In the genomic region with DNA sequence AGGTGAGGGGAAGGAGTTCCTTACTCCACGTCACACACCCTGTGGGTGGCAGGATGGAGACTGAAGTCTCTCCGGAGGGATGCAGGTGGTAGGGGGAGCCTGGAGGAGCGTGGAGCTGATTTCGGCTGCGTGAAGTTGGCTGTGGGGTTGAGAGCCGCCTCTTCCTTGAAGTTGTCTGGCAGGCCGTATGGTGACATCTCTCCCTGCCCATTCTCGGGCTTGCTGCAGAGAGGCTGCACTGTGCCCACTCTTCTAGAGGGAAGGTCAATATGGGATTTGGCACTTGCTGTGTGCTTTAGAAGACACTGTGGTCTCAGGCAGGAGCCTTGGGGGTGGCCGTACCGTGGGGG, we compare ENCODE assay signal across 18 cellular contexts. TPM values are rescaled to one million over a fixed set of nuclear protein-coding genes. Genes with fewer than 3 reads are reported as not detected.
DNase-seq lines count a peak whose midpoint lies in the region; ATAC-seq, FAIRE-seq and TF ChIP-seq lines count a peak whose summit lies in the region.
"Had no signal": no experiment of that assay in that cellular context is flagged by ENCODE, and none has a peak within 500 bp of the region (broad histone marks: within the 10 kb centered on the region; RNA-seq: fewer than 3 reads in every experiment).

No MANE protein-coding gene starts in this region.

- no peak overlapping the region for H3K9ac ChIP-seq in H1 (replicated peaks in 1 of 4; ENCODE audit: extremely low read depth in 1 of 4, low read depth in 3 of 4, low read length in 3 of 4)

- no peak for FAIRE-seq in H1 (lab: Jason Lieb, UNC)
- FAIRE-seq: G401.6 had no signal

- H3K9me3 ChIP-seq in H1 (ENCODE audit: insufficient read depth in 2 of 2, low read depth in 1 of 2, low read length in 1 of 2) = no peaks in the 10 kb centered on the region
- H3K9me3 ChIP-seq in vagina = no peaks in the 10 kb centered on the region

- peaks cover 59% of the 10 kb centered on the region for H3K27me3 Mint-ChIP-seq in activated naive CD4-positive, alpha-beta T cell treated with anti-CD3 and anti-CD28 coated beads, Interleukin-2, amount 10 ng/mL, durations not matched to agents 7 days and 5 days
- H3K27me3 Mint-ChIP-seq in neural crest cell (ENCODE audit: low read depth) (no peaks in the 10 kb centered on the region), natural killer cell (ENCODE audit: low read depth in 2 of 2) (peaks cover 6 to 12% of the 10 kb centered on the region in 2 donors)

- no peaks in the 10 kb centered on the region for H3K79me1 ChIP-seq in H1 (ENCODE audit: low read depth, low read length)

- no peak for TF ChIP-seq RAD21 in H1 (IDR thresholded peaks at IDR 0.05 in 1 of 2, conservative IDR thresholded peaks at IDR 0.05 in 1 of 2; ENCODE audit: low read depth in 2 of 2, low read length in 2 of 2)

- H2BK20ac ChIP-seq in H1 (ENCODE audit: low read length) = no peak overlapping the region

- no peak overlapping the region for H3K4ac ChIP-seq in H1 (replicated peaks; ENCODE audit: insufficient read length, low read depth, low read length)

- H3K18ac ChIP-seq in H1 (ENCODE audit: extremely low read depth, low read length) = no peak overlapping the region; the same call in 1 of the 2 replicates

- H2BK15ac ChIP-seq in H1 (ENCODE audit: low read length) = peak overlapping the region; percentile 18; the same call in 1 of the 2 replicates

- CTCF ChIA-PET in activated naive CD4-positive, alpha-beta T cell treated with anti-CD3 and anti-CD28 coated beads, Interleukin-2, amount 10 ng/mL, durations not matched to agents 7 days and 5 days (lab: Charles Lee) = no interaction called here
- CTCF ChIA-PET in H1 (lab: Charles Lee; ENCODE audit: partially characterized antibody) = interaction anchor here (0.7 to 51.2 kb wide), 4 partner anchors 12 to 196 kb away, joined by 3 to 856 read pairs (median 6); no protein-coding TSS in a partner anchor

- no peak overlapping the region for H2BK12ac ChIP-seq in H1 (ENCODE audit: low read depth, low read length)

- no peak overlapping the region for H3K4me2 ChIP-seq in H1 (ENCODE audit: insufficient read depth in 1 of 2, low read depth in 2 of 2, low read length in 2 of 2)

- H3K27me3 ChIP-seq in H1 (replicated peaks in 1 of 4; ENCODE audit: control insufficient read depth in 3 of 4, extremely low read depth in 1 of 4, insufficient read depth in 3 of 4, low read length in 3 of 4) = no peaks in the 10 kb centered on the region
- no peaks in the 10 kb centered on the region for H3K27me3 ChIP-seq in vagina

- H2AK5ac ChIP-seq in H1 (ENCODE audit: low read depth, low read length) = 0 out of 2 replicates have a peak overlapping the region, but pooled peaks have one; percentile 16

- H3K23ac ChIP-seq in H1 (ENCODE audit: insufficient read length) = no peak overlapping the region

- H2BK5ac ChIP-seq in H1 (ENCODE audit: low read depth, low read length) = 0 out of 2 replicates have a peak overlapping the region, but pooled peaks have one; percentile 56

- peak overlapping the region; percentile 71 for H3K27ac Mint-ChIP-seq in activated naive CD4-positive, alpha-beta T cell treated with anti-CD3 and anti-CD28 coated beads, Interleukin-2, amount 10 ng/mL, durations not matched to agents 7 days and 5 days
- H3K27ac Mint-ChIP-seq in neural crest cell (ENCODE audit: unreplicated experiment) (peak overlapping the region; percentile 24), natural killer cell (no peak overlapping the region)
- H3K27ac Mint-ChIP-seq: CD14-positive monocyte had no signal

- no peak for TF ChIP-seq POLR2A in H1 (IDR thresholded peaks at IDR 0.05; ENCODE audit: control extremely low read depth in 1 of 2, low read depth in 2 of 2, low read length in 2 of 2)
- no peak for TF ChIP-seq POLR2A in vagina (IDR thresholded peaks at IDR 0.05)

- H4K8ac ChIP-seq in H1 (ENCODE audit: extremely low read depth, insufficient read depth, low read length) = no peak overlapping the region

- DNase-seq in activated naive CD4-positive, alpha-beta T cell treated with anti-CD3 and anti-CD28 coated beads, Interleukin-2, amount 10 ng/mL, durations not matched to agents 7 days and 5 days = no peak
- DNase-seq in activated naive CD4-positive, alpha-beta T cell (lab: John Stamatoyannopoulos, UW) = no peak
- DNase-seq in H1 (ENCODE audit: low read depth in 1 of 2, low spot score in 2 of 2) (no peak), neural crest cell (ENCODE audit: low read depth, low spot score) (no peak), vagina (ENCODE audit: extremely low spot score in 2 of 2) (no peak), natural killer cell (no peak)
- DNase-seq: DND-41, HCEC 1CT, MM.1S, NCI-H1092, NCI-H146, NCI-H2029 treated with DMSO at 0.1 percent for 48 hours had no signal

- POLR2A ChIA-PET in H1 (lab: Charles Lee; ENCODE audit: partially characterized antibody) = interaction anchor here (1.0 to 1.4 kb wide), 2 partner anchors 10 to 11 kb away, joined by 3 read pairs; no protein-coding TSS in a partner anchor

- no peaks in the 10 kb centered on the region for H3K36me3 ChIP-seq in H1 (ENCODE audit: control insufficient read depth in 2 of 4, insufficient read depth in 4 of 4, low read length in 3 of 4)
- no peaks in the 10 kb centered on the region for H3K36me3 ChIP-seq in vagina

- H3K36me3 Mint-ChIP-seq in activated naive CD4-positive, alpha-beta T cell treated with anti-CD3 and anti-CD28 coated beads, Interleukin-2, amount 10 ng/mL, durations not matched to agents 7 days and 5 days = no peaks in the 10 kb centered on the region
- H3K36me3 Mint-ChIP-seq in neural crest cell (ENCODE audit: low read depth) (no peaks in the 10 kb centered on the region), natural killer cell (no peaks in the 10 kb centered on the region)
- H3K36me3 Mint-ChIP-seq: CD14-positive monocyte had no signal

- TF ChIP-seq CTCF in H1 (IDR thresholded peaks at IDR 0.05; ENCODE audit: control extremely low read depth in 1 of 3, insufficient read depth in 1 of 3, low read depth in 1 of 3, low read length in 3 of 3) = no peak
- no peak for TF ChIP-seq CTCF in neural crest cell (conservative IDR thresholded peaks at IDR 0.05)
- TF ChIP-seq CTCF in vagina (IDR thresholded peaks at IDR 0.05) = no peak
- no peak for TF ChIP-seq CTCF in natural killer cell (IDR thresholded peaks at IDR 0.05)

- H3K4me3 ChIP-seq in H1 (ENCODE audit: extremely low read depth in 1 of 4, insufficient read depth in 2 of 4, low read depth in 3 of 4, low read length in 4 of 4) = no peak overlapping the region
- H3K4me3 ChIP-seq in vagina = no peak overlapping the region

- no peak overlapping the region for H2BK120ac ChIP-seq in H1 (replicated peaks; ENCODE audit: low read depth, low read length)

- no peaks in the 10 kb centered on the region for H3K79me2 ChIP-seq in H1 (ENCODE audit: control insufficient read depth in 1 of 2, insufficient read depth in 2 of 2, low read length in 2 of 2)

- intact Hi-C loops in vagina (cut with DNase I) = no loop called here
- intact Hi-C loops in natural killer cell (cut with micrococcal nuclease) = no loop called here

- H3K4me1 ChIP-seq in H1 (replicated peaks in 1 of 4; ENCODE audit: control insufficient read depth in 3 of 4, insufficient read depth in 4 of 4, low read length in 3 of 4) (peaks cover 0 to 5% (median 1%) of the 10 kb centered on the region in 4 experiments; a peak in 2 of 7 replicates), vagina (peaks cover 83% of the 10 kb centered on the region)

- no peak overlapping the region for H4K5ac ChIP-seq in H1 (ENCODE audit: insufficient read length, low read depth, low read length)

- no peak overlapping the region for H3K27ac ChIP-seq in H1 (ENCODE audit: low read depth, low read length)
- H3K27ac ChIP-seq in vagina = peak overlapping the region; percentile 85
- H3K27ac ChIP-seq: 22Rv1 had no signal

- no peaks in the 10 kb centered on the region for H3K23me2 ChIP-seq in H1 (ENCODE audit: low read depth, low read length)

- no peak for TF ChIP-seq EP300 in H1 (IDR thresholded peaks at IDR 0.05; ENCODE audit: borderline replicate concordance in 1 of 2, low read depth in 2 of 2, low read length in 2 of 2)

- H3K4me1 Mint-ChIP-seq in activated naive CD4-positive, alpha-beta T cell treated with anti-CD3 and anti-CD28 coated beads, Interleukin-2, amount 10 ng/mL, durations not matched to agents 7 days and 5 days = peaks cover 7% of the 10 kb centered on the region
- peaks cover 19% of the 10 kb centered on the region for H3K4me1 Mint-ChIP-seq in neural crest cell
- H3K4me1 Mint-ChIP-seq in natural killer cell = peaks cover 5 to 7% of the 10 kb centered on the region in 2 donors

- H4K91ac ChIP-seq in H1 (replicated peaks; ENCODE audit: insufficient read length, low read length) = no peak overlapping the region

- no peak overlapping the region for H3K4me3 Mint-ChIP-seq in activated naive CD4-positive, alpha-beta T cell treated with anti-CD3 and anti-CD28 coated beads, Interleukin-2, amount 10 ng/mL, durations not matched to agents 7 days and 5 days
- H3K4me3 Mint-ChIP-seq in neural crest cell (no peak overlapping the region), natural killer cell (no peak overlapping the region)
- H3K4me3 Mint-ChIP-seq: CD14-positive monocyte had no signal

- no peak for ATAC-seq in natural killer cell
- ATAC-seq in SK-N-SH treated with all-trans-retinoic acid at 6 μM for 48 hours = no peak
- no peak for ATAC-seq in HG03175 (IDR thresholded peaks at IDR 0.05; ENCODE audit: unreplicated experiment)
- ATAC-seq: Panc1 had no signal

- no peaks in the 10 kb centered on the region for H4K20me1 ChIP-seq in H1 (replicated peaks in 1 of 2; ENCODE audit: control insufficient read depth in 1 of 2, insufficient read depth in 2 of 2, low read length in 2 of 2)

- 81% methylated on average over 7 of the region's 10 CpGs; no CpG with 5 or more reads in 1 of the 2 experiments for WGBS in H1 (ENCODE audit: extremely low coverage in 1 of 2, insufficient coverage in 1 of 2, insufficient read length in 1 of 2, insufficient replicate concordance in 2 of 2, low coverage in 1 of 2, low lambda C conversion rate in 2 of 2, missing lambda C conversion rate in 1 of 2), 2 experiments

- H2AFZ ChIP-seq in H1 (ENCODE audit: low read length) = no peak overlapping the region

- H3K14ac ChIP-seq in H1 (ENCODE audit: insufficient read length) = no peak overlapping the region

- H3K56ac ChIP-seq in H1 (replicated peaks; ENCODE audit: insufficient read length, low read depth, low read length) = no peak overlapping the region

- H3K9me3 Mint-ChIP-seq in activated naive CD4-positive, alpha-beta T cell treated with anti-CD3 and anti-CD28 coated beads, Interleukin-2, amount 10 ng/mL, durations not matched to agents 7 days and 5 days = no peaks in the 10 kb centered on the region
- H3K9me3 Mint-ChIP-seq in neural crest cell (peaks cover 2% of the 10 kb centered on the region), natural killer cell (no peaks in the 10 kb centered on the region)
- H3K9me3 Mint-ChIP-seq: CD14-positive monocyte had no signal

RNA-seq across cellular contexts. Expression of a gene that starts 13.4 kb away (rescaled TPM):
- total RNA-seq in H1 (2021; fragmentation: NEBNext Ultra II Directional; extraction: Animal tissue kit (Norgen Biotek cat#: 25700)) = 15.5 and 17.4 TPM in 2 replicates
- 24.2 and 26.5 TPM in 2 replicates for polyA plus RNA-seq in H1 (2011; rRNA removed)
- polyA plus RNA-seq in H1 (2011; cell fraction: cytosol; rRNA removed) = 18.1 TPM
- polyA plus RNA-seq in H1 (2011; cell fraction: nucleus; rRNA removed) = 23.2 TPM
- 7.5 to 15.3 TPM (median 12.9 TPM) in 4 replicates for polyA plus RNA-seq in H1 (2012, experiment 1 of 2)
- 12.0 TPM for polyA plus RNA-seq in H1 (2012, experiment 2 of 2)
- 42.7 TPM for polyA plus RNA-seq in H1 (2013, experiment 1 of 2)
- 31.4 TPM for polyA plus RNA-seq in H1 (2013, experiment 2 of 2)
- 9.5 and 12.2 TPM in 2 replicates for polyA minus RNA-seq in H1 (2011; rRNA and poly(A)+ RNA removed)
- 17.5 TPM for polyA minus RNA-seq in H1 (2011; cell fraction: cytosol; rRNA and poly(A)+ RNA removed)
- 6.6 TPM for polyA minus RNA-seq in H1 (2011; cell fraction: nucleus; rRNA and poly(A)+ RNA removed)
- total RNA-seq in neural crest cell (4.9 and 6.3 TPM in 2 replicates), vagina (94.3 TPM), natural killer cell (1 to 10 TPM in 2 of 3 donors, under 1 TPM in 1; 0.61 to 2.7 (median 1.6) TPM)
- polyA plus RNA-seq: CD14-positive monocyte had no signal

RNA-seq across cellular contexts. Expression of a gene that starts 55.4 kb away (rescaled TPM):
- total RNA-seq in H1 (2021; fragmentation: NEBNext Ultra II Directional; extraction: Animal tissue kit (Norgen Biotek cat#: 25700)) = 7.4 and 7.5 TPM in 2 replicates
- polyA plus RNA-seq in H1 (2011; rRNA removed) = 6.8 and 7.7 TPM in 2 replicates
- polyA plus RNA-seq in H1 (2011; cell fraction: cytosol; rRNA removed) = 7.9 TPM
- 8.3 TPM for polyA plus RNA-seq in H1 (2011; cell fraction: nucleus; rRNA removed)
- polyA plus RNA-seq in H1 (2012, experiment 1 of 2) = 6.0 to 17.0 TPM (median 10.6 TPM) in 4 replicates
- polyA plus RNA-seq in H1 (2012, experiment 2 of 2) = 20.4 TPM
- polyA plus RNA-seq in H1 (2013, experiment 1 of 2) = 5.8 TPM
- polyA plus RNA-seq in H1 (2013, experiment 2 of 2) = 6.0 TPM
- polyA minus RNA-seq in H1 (2011; rRNA and poly(A)+ RNA removed) = 5.5 and 9.7 TPM in 2 replicates
- 5.5 TPM for polyA minus RNA-seq in H1 (2011; cell fraction: cytosol; rRNA and poly(A)+ RNA removed)
- 6.2 TPM for polyA minus RNA-seq in H1 (2011; cell fraction: nucleus; rRNA and poly(A)+ RNA removed)
- total RNA-seq in neural crest cell = 12.6 and 14.0 TPM in 2 replicates
- total RNA-seq in vagina = 12.0 TPM
- total RNA-seq in natural killer cell = 1 to 10 TPM; 3.4 to 5.3 (median 3.9) TPM

Comparison
In these comparisons a context has a peak if more than half of its experiments do, and no peak if none do; other contexts are left out.
1. H3K27ac Mint-ChIP-seq: peak in activated naive CD4-positive, alpha-beta T cell treated with anti-CD3 and anti-CD28 coated beads, Interleukin-2, amount 10 ng/mL, durations not matched to agents 7 days and 5 days (single experiment) and neural crest cell (single experiment); none in natural killer cell (0 of 2).